25 cellular contexts compared by ENCODE assay signal in the genomic region with DNA sequence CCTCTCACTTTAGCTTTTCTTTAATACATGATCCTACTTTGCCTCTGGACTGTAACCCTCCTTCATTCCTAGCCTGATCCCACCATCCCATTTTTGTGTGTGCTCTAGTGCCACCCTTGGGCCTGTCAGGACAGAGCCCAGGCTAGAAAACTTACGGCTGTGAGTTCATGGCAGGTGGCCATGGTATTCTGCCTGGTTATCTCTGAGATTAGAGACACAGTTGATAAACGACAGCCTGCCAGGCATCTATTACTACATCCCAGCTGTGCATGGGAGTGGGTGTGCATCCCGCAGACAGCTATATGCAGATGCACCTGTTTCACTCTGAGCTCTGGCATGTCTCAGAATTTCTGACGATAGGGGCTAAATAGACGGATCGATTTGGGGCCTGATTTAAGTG.
A peak's percentile ranks its signal among the peaks of the same experiment; 100 is the strongest.
DNase-seq lines count a peak whose midpoint lies in the region; ATAC-seq, FAIRE-seq and TF ChIP-seq lines count a peak whose summit lies in the region.
"Had no signal": no experiment of that assay in that cellular context is flagged by ENCODE, and none has a peak within 500 bp of the region (broad histone marks: within the 10 kb centered on the region; RNA-seq: fewer than 3 reads in every experiment).

No MANE protein-coding gene starts in this region.

- DNase-seq in NCI-H1105 treated with DMSO at 0.1 percent for 48 hours (lab: John Stamatoyannopoulos, UW), result peak; percentile 20
- DNase-seq in NCI-H1105 (lab: John Stamatoyannopoulos, UW), result no peak
- peak; percentile 32 for DNase-seq in NCI-H1694 treated with DMSO at 0.1 percent for 48 hours (lab: John Stamatoyannopoulos, UW)
- DNase-seq in WERI-Rb-1, result peak; percentile 17
- DNase-seq in putamen (ENCODE audit: low spot score), result peak; percentile 13
- DNase-seq in urothelium cell line (ENCODE audit: low spot score), result no peak
- DNase-seq: C1 segment of cervical spinal cord; CD8-positive, alpha-beta T cell; GDM1; H7; HFFc6; MG63; NCI-H1048; NCI-H1436 treated with DMSO at 0.1 percent for 48 hours; NCI-H2029 treated with DMSO at 0.1 percent for 48 hours; NCI-H446; NCI-H69; NK-92 treated with Interleukin-12 subunit alpha and Interleukin-12 subunit beta, amount 100 ng/mL, for 24 hours; T-helper 17 cell had no signal

- FAIRE-seq in urothelium cell line (lab: Jason Lieb, UNC), result no peak
- FAIRE-seq: K562 had no signal

- peaks cover 51% of the 10 kb centered on the region for H3K27me3 ChIP-seq in WERI-Rb-1 (ENCODE audit: insufficient read depth, low read depth, severe bottlenecking)
- H3K27me3 ChIP-seq: MG63, SJCRH30 had no signal

- no peak for ATAC-seq in GM21717 (IDR thresholded peaks at IDR 0.05; ENCODE audit: unreplicated experiment)
- no peak for ATAC-seq in GM18517 (IDR thresholded peaks at IDR 0.05; ENCODE audit: unreplicated experiment)
- ATAC-seq: CD8-positive, alpha-beta T cell; K562; Panc1; T-helper 17 cell had no signal

- peaks cover 14% of the 10 kb centered on the region for H3K9me3 ChIP-seq in WERI-Rb-1 (ENCODE audit: severe bottlenecking)
- H3K9me3 ChIP-seq: MG63, SJCRH30 had no signal

- no peak overlapping the region for H3K27ac ChIP-seq in WERI-Rb-1
- H3K27ac ChIP-seq: 22Rv1, SJCRH30 had no signal

- H3K4me3 ChIP-seq in WERI-Rb-1 (ENCODE audit: low read depth, low read length), result no peak overlapping the region
- H3K4me3 ChIP-seq: K562, MG63, SJCRH30 had no signal

- no peaks in the 10 kb centered on the region for H3K36me3 ChIP-seq in WERI-Rb-1
- H3K36me3 ChIP-seq: MG63, SJCRH30 had no signal

- no peak for TF ChIP-seq CTCF in WERI-Rb-1 (IDR thresholded peaks at IDR 0.05; ENCODE audit: low read depth, low read length)

Comparison
In these comparisons a context has a peak if more than half of its experiments do, and no peak if none do; other contexts are left out.
1. DNase-seq: peak in NCI-H1105 treated with DMSO at 0.1 percent for 48 hours (single experiment), NCI-H1694 treated with DMSO at 0.1 percent for 48 hours (single experiment), WERI-Rb-1 (single experiment) and putamen (single experiment); none in NCI-H1105 (single experiment) and urothelium cell line (single experiment).